3 cellular contexts compared by ENCODE assay signal in genomic region chr6:109804020-109804419, GRCh38.
A peak's percentile ranks its signal among the peaks of the same experiment; 100 is the strongest.
TF ChIP-seq lines count a peak whose summit lies in the region.

No MANE protein-coding gene starts in this region.

TF ChIP-seq in GM23338, 12 proteins besides CTCF, POLR2A, EP300 and RAD21 (continues in another document):
- TF ChIP-seq STAT1 (IDR thresholded peaks at IDR 0.05; ENCODE audit: unreplicated experiment) (no peak), CREB1 (CRISPR knock-in tag; IDR thresholded peaks at IDR 0.05; ENCODE audit: low read depth) (no peak), JUNB (IDR thresholded peaks at IDR 0.05; ENCODE audit: unreplicated experiment) (no peak), ZNF331 (CRISPR knock-in tag; IDR thresholded peaks at IDR 0.05; ENCODE audit: low read depth) (no peak), ZNF114 (CRISPR knock-in tag; IDR thresholded peaks at IDR 0.05) (no peak), NANOG (IDR thresholded peaks at IDR 0.05; ENCODE audit: borderline replicate concordance) (no peak), EZH2 (IDR thresholded peaks at IDR 0.05; ENCODE audit: low read depth, unreplicated experiment) (no peak), REST (IDR thresholded peaks at IDR 0.05; ENCODE audit: unreplicated experiment) (no peak), EZH2phosphoT487 (IDR thresholded peaks at IDR 0.05; ENCODE audit: unreplicated experiment) (no peak), POLR2AphosphoS5 (IDR thresholded peaks at IDR 0.05; ENCODE audit: low read depth) (no peak)
- TF ChIP-seq, protein P1, sequence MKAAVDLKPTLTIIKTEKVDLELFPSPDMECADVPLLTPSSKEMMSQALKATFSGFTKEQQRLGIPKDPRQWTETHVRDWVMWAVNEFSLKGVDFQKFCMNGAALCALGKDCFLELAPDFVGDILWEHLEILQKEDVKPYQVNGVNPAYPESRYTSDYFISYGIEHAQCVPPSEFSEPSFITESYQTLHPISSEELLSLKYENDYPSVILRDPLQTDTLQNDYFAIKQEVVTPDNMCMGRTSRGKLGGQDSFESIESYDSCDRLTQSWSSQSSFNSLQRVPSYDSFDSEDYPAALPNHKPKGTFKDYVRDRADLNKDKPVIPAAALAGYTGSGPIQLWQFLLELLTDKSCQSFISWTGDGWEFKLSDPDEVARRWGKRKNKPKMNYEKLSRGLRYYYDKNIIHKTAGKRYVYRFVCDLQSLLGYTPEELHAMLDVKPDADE (IDR thresholded peaks at IDR 0.05): no peak

TF ChIP-seq in IMR-90, 13 proteins besides CTCF, POLR2A, EP300 and RAD21:
- TF ChIP-seq MXI1 (IDR thresholded peaks at IDR 0.05; ENCODE audit: borderline replicate concordance, low read depth, low read length): no peak
- TF ChIP-seq BHLHE40 (IDR thresholded peaks at IDR 0.05; ENCODE audit: low read depth, low read length): no peak
- TF ChIP-seq MAFK (IDR thresholded peaks at IDR 0.05; ENCODE audit: low read depth, low read length): no peak
- no peak for TF ChIP-seq CEBPB (IDR thresholded peaks at IDR 0.05; ENCODE audit: low read depth, low read length)
- TF ChIP-seq CHD1 (IDR thresholded peaks at IDR 0.05; ENCODE audit: low read depth, low read length): no peak
- no peak for TF ChIP-seq FOS (IDR thresholded peaks at IDR 0.05; ENCODE audit: low read depth, low read length)
- no peak for TF ChIP-seq MAZ (IDR thresholded peaks at IDR 0.05; ENCODE audit: borderline replicate concordance, low read depth, low read length)
- TF ChIP-seq NFE2L2 (IDR thresholded peaks at IDR 0.05; ENCODE audit: low read depth, low read length): no peak
- TF ChIP-seq, protein P2, sequence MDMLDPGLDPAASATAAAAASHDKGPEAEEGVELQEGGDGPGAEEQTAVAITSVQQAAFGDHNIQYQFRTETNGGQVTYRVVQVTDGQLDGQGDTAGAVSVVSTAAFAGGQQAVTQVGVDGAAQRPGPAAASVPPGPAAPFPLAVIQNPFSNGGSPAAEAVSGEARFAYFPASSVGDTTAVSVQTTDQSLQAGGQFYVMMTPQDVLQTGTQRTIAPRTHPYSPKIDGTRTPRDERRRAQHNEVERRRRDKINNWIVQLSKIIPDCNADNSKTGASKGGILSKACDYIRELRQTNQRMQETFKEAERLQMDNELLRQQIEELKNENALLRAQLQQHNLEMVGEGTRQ (IDR thresholded peaks at IDR 0.05; ENCODE audit: low read depth, low read length): no peak
- TF ChIP-seq RFX5 (IDR thresholded peaks at IDR 0.05; ENCODE audit: low read depth, low read length): no peak
- TF ChIP-seq RCOR1 (IDR thresholded peaks at IDR 0.05; ENCODE audit: insufficient replicate concordance, low read length): no peak
- TF ChIP-seq, protein P3, sequence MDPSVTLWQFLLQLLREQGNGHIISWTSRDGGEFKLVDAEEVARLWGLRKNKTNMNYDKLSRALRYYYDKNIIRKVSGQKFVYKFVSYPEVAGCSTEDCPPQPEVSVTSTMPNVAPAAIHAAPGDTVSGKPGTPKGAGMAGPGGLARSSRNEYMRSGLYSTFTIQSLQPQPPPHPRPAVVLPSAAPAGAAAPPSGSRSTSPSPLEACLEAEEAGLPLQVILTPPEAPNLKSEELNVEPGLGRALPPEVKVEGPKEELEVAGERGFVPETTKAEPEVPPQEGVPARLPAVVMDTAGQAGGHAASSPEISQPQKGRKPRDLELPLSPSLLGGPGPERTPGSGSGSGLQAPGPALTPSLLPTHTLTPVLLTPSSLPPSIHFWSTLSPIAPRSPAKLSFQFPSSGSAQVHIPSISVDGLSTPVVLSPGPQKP (IDR thresholded peaks at IDR 0.05; ENCODE audit: borderline replicate concordance, low read depth, low read length): no peak
- no peak for TF ChIP-seq SMC3 (IDR thresholded peaks at IDR 0.05; ENCODE audit: low read depth, low read length)

TF ChIP-seq in K562, 482 proteins besides CTCF, POLR2A, EP300 and RAD21:
- TF ChIP-seq, protein P4, sequence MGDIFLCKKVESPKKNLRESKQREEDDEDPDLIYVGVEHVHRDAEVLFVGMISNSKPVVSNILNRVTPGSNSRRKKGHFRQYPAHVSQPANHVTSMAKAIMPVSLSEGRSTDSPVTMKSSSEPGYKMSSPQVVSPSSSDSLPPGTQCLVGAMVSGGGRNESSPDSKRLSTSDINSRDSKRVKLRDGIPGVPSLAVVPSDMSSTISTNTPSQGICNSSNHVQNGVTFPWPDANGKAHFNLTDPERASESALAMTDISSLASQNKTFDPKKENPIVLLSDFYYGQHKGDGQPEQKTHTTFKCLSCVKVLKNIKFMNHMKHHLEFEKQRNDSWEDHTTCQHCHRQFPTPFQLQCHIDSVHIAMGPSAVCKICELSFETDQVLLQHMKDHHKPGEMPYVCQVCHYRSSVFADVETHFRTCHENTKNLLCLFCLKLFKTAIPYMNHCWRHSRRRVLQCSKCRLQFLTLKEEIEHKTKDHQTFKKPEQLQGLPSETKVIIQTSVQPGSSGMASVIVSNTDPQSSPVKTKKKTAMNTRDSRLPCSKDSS (IDR thresholded peaks at IDR 0.05; ENCODE audit: low read depth, partially characterized antibody): no peak
- no peak for TF ChIP-seq ZFP1 (CRISPR knock-in tag; IDR thresholded peaks at IDR 0.05)
- TF ChIP-seq ZNF512 (tag; IDR thresholded peaks at IDR 0.05): no peak
- peak; percentile 53 for TF ChIP-seq FOSL1 (tag; conservative IDR thresholded peaks at IDR 0.05)
- 0 out of 2 replicates have a peak, but pooled peaks have one; percentile 31 for TF ChIP-seq MECOM (CRISPR knock-in tag; IDR thresholded peaks at IDR 0.05)
- no peak for TF ChIP-seq HNRNPUL1 (IDR thresholded peaks at IDR 0.05; ENCODE audit: low read length)
- peak; percentile 39 for TF ChIP-seq TCF3 (CRISPR knock-in tag; IDR thresholded peaks at IDR 0.05)
- peak; percentile 33; the same call in 1 of the 2 replicates for TF ChIP-seq NFE2 (IDR thresholded peaks at IDR 0.05; ENCODE audit: low read depth)
- TF ChIP-seq ZNF274 (IDR thresholded peaks at IDR 0.05; ENCODE audit: borderline replicate concordance, low read depth, low read length): no peak
- no peak for TF ChIP-seq PATZ1 (CRISPR knock-in tag; IDR thresholded peaks at IDR 0.05; ENCODE audit: borderline replicate concordance)
- peak; percentile 13 for TF ChIP-seq MEIS2 (IDR thresholded peaks at IDR 0.05; ENCODE audit: partially characterized antibody)
- no peak for TF ChIP-seq SMARCA4 (IDR thresholded peaks at IDR 0.05)
- TF ChIP-seq FOXA3 (CRISPR knock-in tag; conservative IDR thresholded peaks at IDR 0.05 in 1 of 2, IDR thresholded peaks at IDR 0.05 in 1 of 2): no peak
- no peak for TF ChIP-seq ZNF707 (CRISPR knock-in tag; conservative IDR thresholded peaks at IDR 0.05)
- TF ChIP-seq, protein P5, sequence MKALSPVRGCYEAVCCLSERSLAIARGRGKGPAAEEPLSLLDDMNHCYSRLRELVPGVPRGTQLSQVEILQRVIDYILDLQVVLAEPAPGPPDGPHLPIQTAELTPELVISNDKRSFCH (CRISPR knock-in tag; IDR thresholded peaks at IDR 0.05): no peak
- TF ChIP-seq, protein P5 (tag; IDR thresholded peaks at IDR 0.05): peak; percentile 57
